Comparison of ENCODE assay signal across 24 cellular contexts in the genomic region with DNA sequence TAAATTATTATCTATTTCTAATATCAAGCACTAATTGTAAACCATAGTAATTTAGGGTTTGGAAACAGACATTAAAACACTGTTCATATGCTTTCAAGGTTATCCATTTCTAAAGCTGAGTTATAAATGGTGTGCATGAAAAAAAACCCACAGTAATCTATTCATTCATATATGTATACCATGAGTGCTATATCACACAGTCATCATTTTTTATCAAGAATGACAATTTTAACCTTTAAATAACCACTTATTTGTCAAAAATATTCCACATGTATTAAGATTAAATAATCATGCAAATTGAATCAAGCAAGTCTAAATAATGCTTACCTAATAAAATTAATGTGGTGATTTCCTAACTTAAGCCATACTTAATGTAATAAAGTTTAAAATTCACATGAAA. TPM values are rescaled to one million over a fixed set of nuclear protein-coding genes. Genes with fewer than 3 reads are reported as not detected.
"Had no signal": no experiment of that assay in that cellular context is flagged by ENCODE, and none has a peak within 500 bp of the region (broad histone marks: within the 10 kb centered on the region; RNA-seq: fewer than 3 reads in every experiment).

No MANE protein-coding gene starts in this region.

- H3K27me3 ChIP-seq: dorsolateral prefrontal cortex, esophagus muscularis mucosa, gastroesophageal sphincter had no signal

- H2AFZ ChIP-seq: hepatocyte had no signal

- H3K36me3 ChIP-seq: esophagus muscularis mucosa, gastroesophageal sphincter, heart left ventricle, left lung, lower lobe of right lung had no signal

- H3K4me3 ChIP-seq: coronary artery, dorsolateral prefrontal cortex, esophagus muscularis mucosa, gastroesophageal sphincter, heart left ventricle, hepatocyte, left lung, lower lobe of right lung, mucosa of descending colon had no signal

- H3K4me3 Mint-ChIP-seq: immature natural killer cell, mesothelial cell of epicardium, naive B cell had no signal

- ATAC-seq: foreskin keratinocyte, gastroesophageal sphincter, heart left ventricle, left cardiac atrium, left lung, left ventricle myocardium superior, lower lobe of right lung, mucosa of descending colon had no signal

- H3K27ac Mint-ChIP-seq: immature natural killer cell, mesothelial cell of epicardium, naive B cell had no signal

- FAIRE-seq: colon, endothelial cell of umbilical vein, frontal cortex, keratinocyte had no signal

- H3K4me2 ChIP-seq: hepatocyte had no signal

- H3K9me3 Mint-ChIP-seq: immature natural killer cell had no signal

- H3K4me1 ChIP-seq: foreskin keratinocyte had no signal

- H3K9me3 ChIP-seq: gastroesophageal sphincter, lower lobe of right lung, mucosa of descending colon had no signal

- H3K27ac ChIP-seq: coronary artery, dorsolateral prefrontal cortex, esophagus muscularis mucosa, foreskin keratinocyte, gastroesophageal sphincter, heart left ventricle, hepatocyte, left lung, lower lobe of right lung had no signal

- H3K36me3 Mint-ChIP-seq: immature natural killer cell, mesothelial cell of epicardium, naive B cell had no signal

- DNase-seq: dermis blood vessel endothelial cell; dorsolateral prefrontal cortex; effector CD4-positive, alpha-beta T cell; effector memory CD4-positive, alpha-beta T cell; foreskin keratinocyte; heart left ventricle; hypothalamus; immature natural killer cell; left cardiac atrium; left lung; left ventricle myocardium superior; lower lobe of right lung; mesenchymal stem cell; mucosa of descending colon; naive B cell had no signal

RNA-seq across cellular contexts. Expression of gene ZSWIM5, which starts 6.0 kb away (rescaled TPM):
- total RNA-seq: foreskin keratinocyte had no signal
- polyA plus RNA-seq: foreskin keratinocyte had no signal
